In genomic region chr10:112970036-112970435, GRCh38 we compare ENCODE assay signal across 19 cellular contexts. TPM values are rescaled to one million over a fixed set of nuclear protein-coding genes. Genes with fewer than 3 reads are reported as not detected.
A peak's percentile ranks its signal among the peaks of the same experiment; 100 is the strongest.
DNase-seq lines count a peak whose midpoint lies in the region; ATAC-seq, FAIRE-seq and TF ChIP-seq lines count a peak whose summit lies in the region.
"Had no signal": no experiment of that assay in that cellular context is flagged by ENCODE, and none has a peak within 500 bp of the region (broad histone marks: within the 10 kb centered on the region; RNA-seq: fewer than 3 reads in every experiment).

No MANE protein-coding gene starts in this region.

- peaks cover 3% of the 10 kb centered on the region for H3K9me3 Mint-ChIP-seq in WTC11
- H3K9me3 Mint-ChIP-seq: CD8-positive, alpha-beta memory T cell had no signal

- 90% methylated on average over 4 of the region's 4 CpGs for WGBS in A549 (ENCODE audit: missing lambda C conversion rate)
- 79% methylated on average over 4 of the region's 4 CpGs for WGBS in mesenchymal stem cell

- ATAC-seq in A549 (no peak), WTC11 (no peak)
- ATAC-seq in stimulated activated naive CD8-positive, alpha-beta T cell treated with anti-CD3 and anti-CD28 coated beads, Interleukin-15, Interleukin-2, amounts not matched to agents 100 U/mL and 50 U/mL, for 24 hours: no peak

- TF ChIP-seq CTCF in A549 (IDR thresholded peaks at IDR 0.05) (no peak), WTC11 (IDR thresholded peaks at IDR 0.05) (no peak)

- POLR2A ChIA-PET in A549 (lab: Yijun Ruan, JAX) (no interaction called here), WTC11 (lab: Charles Lee) (interaction anchor here (0.5 kb wide), 1 partner anchor 9 kb away, joined by 3 read pairs; no protein-coding TSS in a partner anchor)

- H3K27ac ChIP-seq in A549 (no peak overlapping the region; a peak in 1 of 6 replicates), mesenchymal stem cell (ENCODE audit: low read length, poor library complexity, severe bottlenecking) (peak overlapping the region; percentile 42)
- H3K27ac ChIP-seq: 22Rv1, BLaER1, KMS-11, SJCRH30 had no signal

- H2AK5ac ChIP-seq in mesenchymal stem cell (ENCODE audit: low read length, severe bottlenecking): peak overlapping the region; percentile 23

- no peak overlapping the region for H2BK15ac ChIP-seq in mesenchymal stem cell (ENCODE audit: low read depth, poor library complexity, severe bottlenecking)

- no peak overlapping the region for H3K4me3 ChIP-seq in A549
- H3K4me3 ChIP-seq in mesenchymal stem cell (ENCODE audit: insufficient read depth in 1 of 2, low read depth in 1 of 2, low read length in 2 of 2): no peak overlapping the region
- H3K4me3 ChIP-seq: BLaER1, SJCRH30 had no signal

- H3K9ac ChIP-seq in mesenchymal stem cell (ENCODE audit: low read length): no peak overlapping the region
- H3K9ac ChIP-seq: BLaER1, KMS-11 had no signal

- H4K91ac ChIP-seq in mesenchymal stem cell (ENCODE audit: low read length): no peak overlapping the region

- peaks cover 4% of the 10 kb centered on the region for H3K79me1 ChIP-seq in mesenchymal stem cell (replicated peaks; ENCODE audit: low read length, poor library complexity, severe bottlenecking)

- FAIRE-seq in A549 (lab: Jason Lieb, UNC): no peak

- peaks cover 28% of the 10 kb centered on the region for H3K4me1 Mint-ChIP-seq in WTC11
- H3K4me1 Mint-ChIP-seq: CD8-positive, alpha-beta memory T cell had no signal

- H3K9me3 ChIP-seq in A549 (no peaks in the 10 kb centered on the region), mesenchymal stem cell (ENCODE audit: control insufficient read depth, low read length) (no peaks in the 10 kb centered on the region)
- H3K9me3 ChIP-seq: BLaER1, SJCRH30 had no signal

- DNase-seq in NCI-H1417 (lab: John Stamatoyannopoulos, UW) (peak in 2 of 3 experiments; percentile 10 to 46), NCI-H1417 treated with DMSO at 0.1 percent for 48 hours (lab: John Stamatoyannopoulos, UW) (no peak), A549 (ENCODE audit: low read depth in 1 of 2, low spot score in 1 of 2) (no peak), WTC11 (ENCODE audit: low spot score) (no peak), mesenchymal stem cell (no peak), SK-N-DZ (ENCODE audit: low spot score) (no peak)
- DNase-seq in effector CD8-positive, alpha-beta T cell (lab: John Stamatoyannopoulos, UW): no peak
- no peak for DNase-seq in stimulated activated naive CD8-positive, alpha-beta T cell treated with anti-CD3 and anti-CD28 coated beads, Interleukin-15, Interleukin-2, amounts not matched to agents 100 U/mL and 50 U/mL, for 24 hours
- DNase-seq: CD8-positive, alpha-beta memory T cell; GOT3; NCI-H1092; NCI-H2029; NCI-H2227 treated with DMSO at 0.1 percent for 48 hours; NCI-H82; SJCRH30; SW 1271 had no signal

- H3K23ac ChIP-seq in mesenchymal stem cell (ENCODE audit: low read length in 2 of 2): no peak overlapping the region

- no peak overlapping the region for H2BK12ac ChIP-seq in mesenchymal stem cell (ENCODE audit: low read length in 2 of 2)

- H3K4me1 ChIP-seq in A549: peaks cover 35% of the 10 kb centered on the region
- H3K4me1 ChIP-seq in mesenchymal stem cell (ENCODE audit: control insufficient read depth, insufficient read depth, low read depth, low read length): peaks cover 13% of the 10 kb centered on the region
- H3K4me1 ChIP-seq: BLaER1 had no signal

- peak overlapping the region; percentile 91 for H3K27ac Mint-ChIP-seq in WTC11
- H3K27ac Mint-ChIP-seq: CD8-positive, alpha-beta memory T cell had no signal

- H3K27me3 ChIP-seq in mesenchymal stem cell (ENCODE audit: control insufficient read depth in 1 of 2, insufficient read depth in 1 of 2, low read length in 2 of 2): no peaks in the 10 kb centered on the region
- H3K27me3 ChIP-seq: BLaER1, SJCRH30 had no signal

- no peak overlapping the region for H3K14ac ChIP-seq in mesenchymal stem cell (ENCODE audit: low read length in 2 of 2)

- peaks cover 71% of the 10 kb centered on the region for H3K36me3 Mint-ChIP-seq in WTC11

- H2BK120ac ChIP-seq in mesenchymal stem cell (ENCODE audit: low read depth, low read length): no peak overlapping the region

- CTCF ChIA-PET in A549 (lab: Yijun Ruan, JAX) (no interaction called here), WTC11 (lab: Charles Lee) (no interaction called here)

- peaks cover 17 to 36% of the 10 kb centered on the region in 2 experiments for H3K36me3 ChIP-seq in mesenchymal stem cell (ENCODE audit: control insufficient read depth in 1 of 2, insufficient read depth in 2 of 2, low read depth in 1 of 2, low read length in 2 of 2)

- no peak for TF ChIP-seq POLR2A in A549 (IDR thresholded peaks at IDR 0.05; ENCODE audit: low read length)

- no peak overlapping the region for H2AFZ ChIP-seq in mesenchymal stem cell (ENCODE audit: low read depth, low read length)

- no peak for TF ChIP-seq RAD21 in A549 (conservative IDR thresholded peaks at IDR 0.05 in 1 of 2, IDR thresholded peaks at IDR 0.05 in 1 of 2)

- H3K4me2 ChIP-seq in A549 (0 out of 3 replicates have a peak overlapping the region, but pooled peaks have one; percentile 5), mesenchymal stem cell (ENCODE audit: low read length, poor library complexity, severe bottlenecking) (no peak overlapping the region)
- H3K4me2 ChIP-seq: BLaER1, KMS-11 had no signal

- no peak overlapping the region for H3K4me3 Mint-ChIP-seq in WTC11
- H3K4me3 Mint-ChIP-seq: CD8-positive, alpha-beta memory T cell had no signal

- H4K8ac ChIP-seq in mesenchymal stem cell (ENCODE audit: low read length): no peak overlapping the region

- no peaks in the 10 kb centered on the region for H3K27me3 Mint-ChIP-seq in WTC11 (ENCODE audit: low read depth)

- TF ChIP-seq EP300 in A549 (IDR thresholded peaks at IDR 0.05): no peak

- H3K18ac ChIP-seq in mesenchymal stem cell (ENCODE audit: low read depth in 1 of 2, low read length in 2 of 2): peak overlapping the region in 1 of 2 experiments; percentile 6

- H3K4ac ChIP-seq in mesenchymal stem cell (ENCODE audit: low read depth in 1 of 2, low read length in 2 of 2): no peak overlapping the region

- no peak overlapping the region for H2BK5ac ChIP-seq in mesenchymal stem cell (ENCODE audit: low read depth, low read length, poor library complexity, severe bottlenecking)

TF ChIP-seq in A549, 52 proteins besides CTCF, POLR2A, EP300 and RAD21:
- TF ChIP-seq HOXB5 (CRISPR knock-in tag; IDR thresholded peaks at IDR 0.05) (no peak), FOSB (CRISPR knock-in tag; IDR thresholded peaks at IDR 0.05) (no peak), FOXS1 (CRISPR knock-in tag; IDR thresholded peaks at IDR 0.05) (no peak)
- TF ChIP-seq, protein P1, sequence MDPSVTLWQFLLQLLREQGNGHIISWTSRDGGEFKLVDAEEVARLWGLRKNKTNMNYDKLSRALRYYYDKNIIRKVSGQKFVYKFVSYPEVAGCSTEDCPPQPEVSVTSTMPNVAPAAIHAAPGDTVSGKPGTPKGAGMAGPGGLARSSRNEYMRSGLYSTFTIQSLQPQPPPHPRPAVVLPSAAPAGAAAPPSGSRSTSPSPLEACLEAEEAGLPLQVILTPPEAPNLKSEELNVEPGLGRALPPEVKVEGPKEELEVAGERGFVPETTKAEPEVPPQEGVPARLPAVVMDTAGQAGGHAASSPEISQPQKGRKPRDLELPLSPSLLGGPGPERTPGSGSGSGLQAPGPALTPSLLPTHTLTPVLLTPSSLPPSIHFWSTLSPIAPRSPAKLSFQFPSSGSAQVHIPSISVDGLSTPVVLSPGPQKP (IDR thresholded peaks at IDR 0.05; ENCODE audit: low read depth, low read length): no peak

TF ChIP-seq in WTC11, 78 proteins besides CTCF, POLR2A, EP300 and RAD21 (continues in another document):
- no peak for TF ChIP-seq ZNF396 (CRISPR knock-in tag; IDR thresholded peaks at IDR 0.05; ENCODE audit: borderline replicate concordance)
- TF ChIP-seq SMAD4 (CRISPR knock-in tag; IDR thresholded peaks at IDR 0.05): no peak
- no peak for TF ChIP-seq FOXJ3 (CRISPR knock-in tag; IDR thresholded peaks at IDR 0.05; ENCODE audit: borderline replicate concordance)
- TF ChIP-seq FOXP1 (CRISPR knock-in tag; IDR thresholded peaks at IDR 0.05; ENCODE audit: borderline replicate concordance): no peak
- TF ChIP-seq, protein P2, sequence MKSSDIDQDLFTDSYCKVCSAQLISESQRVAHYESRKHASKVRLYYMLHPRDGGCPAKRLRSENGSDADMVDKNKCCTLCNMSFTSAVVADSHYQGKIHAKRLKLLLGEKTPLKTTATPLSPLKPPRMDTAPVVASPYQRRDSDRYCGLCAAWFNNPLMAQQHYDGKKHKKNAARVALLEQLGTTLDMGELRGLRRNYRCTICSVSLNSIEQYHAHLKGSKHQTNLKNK (CRISPR knock-in tag; IDR thresholded peaks at IDR 0.05): no peak
- no peak for TF ChIP-seq NFATC4 (CRISPR knock-in tag; IDR thresholded peaks at IDR 0.05)
- TF ChIP-seq RELA (CRISPR knock-in tag; IDR thresholded peaks at IDR 0.05; ENCODE audit: borderline replicate concordance): no peak
- TF ChIP-seq, protein P3, sequence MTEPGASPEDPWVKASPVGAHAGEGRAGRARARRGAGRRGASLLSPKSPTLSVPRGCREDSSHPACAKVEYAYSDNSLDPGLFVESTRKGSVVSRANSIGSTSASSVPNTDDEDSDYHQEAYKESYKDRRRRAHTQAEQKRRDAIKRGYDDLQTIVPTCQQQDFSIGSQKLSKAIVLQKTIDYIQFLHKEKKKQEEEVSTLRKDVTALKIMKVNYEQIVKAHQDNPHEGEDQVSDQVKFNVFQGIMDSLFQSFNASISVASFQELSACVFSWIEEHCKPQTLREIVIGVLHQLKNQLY (CRISPR knock-in tag; IDR thresholded peaks at IDR 0.05): no peak
- TF ChIP-seq TP53 (CRISPR knock-in tag; IDR thresholded peaks at IDR 0.05): no peak
- no peak for TF ChIP-seq ATF1 (CRISPR knock-in tag; IDR thresholded peaks at IDR 0.05)

RNA-seq across cellular contexts. Expression of gene TCF7L2, which starts 20.0 kb away (rescaled TPM):
- polyA plus RNA-seq in A549 (2011; rRNA removed) (11.3 and 15.8 TPM in 2 replicates), A549 (2017; fragmentation: RNase III; extraction: RNeasy Plus Mini Kit Qiagen cat#74134 plus additional on column Dnase treatment) (14.4 to 16.5 TPM (median 14.5 TPM) in 3 replicates)
- 25.6 and 26.7 TPM in 2 replicates for polyA plus RNA-seq in A549 (2012; cell fraction: cytosol; rRNA removed)
- 54.2 and 56.7 TPM in 2 replicates for polyA plus RNA-seq in A549 (2012; cell fraction: nucleus; rRNA removed)
- polyA minus RNA-seq in A549 (2011; rRNA and poly(A)+ RNA removed): 30.2 and 36.0 TPM in 2 replicates
- total RNA-seq in WTC11 (2021): 44.5 to 51.4 TPM (median 51.1 TPM) in 3 replicates
- 35.0 TPM for polyA plus RNA-seq in mesenchymal stem cell (2013, experiment 1 of 2)
- polyA plus RNA-seq in mesenchymal stem cell (2013, experiment 2 of 2): 36.7 TPM
- 1.2 and 1.3 TPM in 2 replicates for polyA plus RNA-seq in SK-N-DZ (2014; cell fraction: cytosol; rRNA removed)
- 1.6 and 5.0 TPM in 2 replicates for polyA plus RNA-seq in SK-N-DZ (2014; cell fraction: nucleus; rRNA removed)

Comparison
In these comparisons a context has a peak if more than half of its experiments do, and no peak if none do; other contexts are left out.
1. DNase-seq: peak in NCI-H1417 (2 of 3); none in NCI-H1417 treated with DMSO at 0.1 percent for 48 hours (single experiment), A549 (0 of 2), WTC11 (single experiment), mesenchymal stem cell (single experiment), effector CD8-positive, alpha-beta T cell (single experiment), stimulated activated naive CD8-positive, alpha-beta T cell treated with anti-CD3 and anti-CD28 coated beads, Interleukin-15, Interleukin-2, amounts not matched to agents 100 U/mL and 50 U/mL, for 24 hours (single experiment) and SK-N-DZ (single experiment).